In the genomic region with DNA sequence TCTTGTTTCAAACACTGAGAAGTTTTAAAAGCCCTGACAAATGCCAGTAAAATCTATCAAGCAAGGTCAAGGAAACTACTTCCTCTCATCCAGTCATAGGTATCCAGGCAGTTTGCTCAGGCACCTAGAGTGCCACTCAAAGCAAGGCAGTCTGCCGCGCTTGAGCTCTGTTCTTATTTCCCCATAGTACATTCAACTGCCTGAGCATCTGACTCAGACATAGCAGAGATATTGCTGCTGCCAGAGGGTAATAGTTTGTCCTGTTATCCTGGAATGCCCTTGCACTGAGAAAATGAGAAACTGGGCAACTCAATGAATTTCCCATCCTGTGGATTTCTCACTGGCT, we compare ENCODE assay signal across 10 cellular contexts. TPM values are rescaled to one million over a fixed set of nuclear protein-coding genes. Genes with fewer than 3 reads are reported as not detected.
A peak's percentile ranks its signal among the peaks of the same experiment; 100 is the strongest.
DNase-seq lines count a peak whose midpoint lies in the region; ATAC-seq, FAIRE-seq and TF ChIP-seq lines count a peak whose summit lies in the region.
"Had no signal": no experiment of that assay in that cellular context is flagged by ENCODE, and none has a peak within 500 bp of the region (broad histone marks: within the 10 kb centered on the region; RNA-seq: fewer than 3 reads in every experiment).

No MANE protein-coding gene starts in this region.

- H3K4me1 ChIP-seq in right atrium auricular region: peaks cover 0 to 7% of the 10 kb centered on the region in 2 donors

- H3K27ac ChIP-seq in right atrium auricular region: peak overlapping the region in 1 of 2 donors; percentile 44
- H3K27ac ChIP-seq: HL-60 had no signal

- TF ChIP-seq CTCF in right atrium auricular region (IDR thresholded peaks at IDR 0.05): no peak
- no peak for TF ChIP-seq CTCF in GM10248 (IDR thresholded peaks at IDR 0.05; ENCODE audit: control extremely low read depth, extremely low read depth, low read depth, missing control alignments)

- no peak overlapping the region for H3K4me3 ChIP-seq in right atrium auricular region

- CTCF ChIA-PET in activated CD4-positive, alpha-beta memory T cell treated with anti-CD3 and anti-CD28 coated beads, Interleukin-2, amount 10 ng/mL, durations not matched to agents 7 days and 5 days (lab: Charles Lee): interaction anchor here (1.3 to 2.6 kb wide), 3 partner anchors 16 to 105 kb away, joined by 4 to 18 read pairs (median 5); partner anchors contain the start of gene ATP8A1
- CTCF ChIA-PET in GM10248 (lab: Yijun Ruan, JAX): interaction anchor here (1.3 kb wide), 2 partner anchors 10 to 12 kb away, joined by 4 read pairs; no protein-coding TSS in a partner anchor

- ATAC-seq in activated T-cell treated with anti-CD3 and anti-CD28 coated beads, Interleukin-2, amount 50 U/mL, for 4 hours: peak; percentile 44 to 68
- ATAC-seq in HG02763 (IDR thresholded peaks at IDR 0.05; ENCODE audit: unreplicated experiment): no peak

- no peak for DNase-seq in activated T-cell treated with anti-CD3 and anti-CD28 coated beads, Interleukin-2, amount 50 U/mL, for 4 hours
- DNase-seq in activated T-cell treated with anti-CD3 and anti-CD28 coated beads for 4 hours: no peak
- DNase-seq in activated CD4-positive, alpha-beta memory T cell treated with anti-CD3 and anti-CD28 coated beads, Interleukin-2, amount 10 ng/mL, durations not matched to agents 7 days and 5 days: no peak
- peak; percentile 74 for DNase-seq in right atrium auricular region (ENCODE audit: low spot score)
- DNase-seq in stromal cell of bone marrow (ENCODE audit: low read depth): peak; percentile 9
- DNase-seq in frontal cortex (ENCODE audit: low spot score in 2 of 2): no peak
- DNase-seq in GM10248 (ENCODE audit: extremely low spot score): no peak
- DNase-seq: activated effector memory CD4-positive, alpha-beta T cell treated with Interleukin-2 at 50 U/mL for 16 hours had no signal

- POLR2A ChIA-PET in activated CD4-positive, alpha-beta memory T cell treated with anti-CD3 and anti-CD28 coated beads, Interleukin-2, amount 10 ng/mL, durations not matched to agents 7 days and 5 days (lab: Charles Lee): interaction anchor here (1.1 to 3.5 kb wide), 4 partner anchors 16 to 36 kb away, joined by 3 to 49 read pairs (median 4); partner anchors contain the start of gene ATP8A1
- POLR2A ChIA-PET in GM10248 (lab: Yijun Ruan, JAX): interaction anchor here (0.5 kb wide), 1 partner anchor 209 kb away, joined by 3 read pairs; no protein-coding TSS in a partner anchor

- FAIRE-seq in frontal cortex (lab: Jason Lieb, UNC): no peak

- H3K9me3 ChIP-seq in right atrium auricular region: no peaks in the 10 kb centered on the region

- H3K9me3 Mint-ChIP-seq in activated T-cell treated with anti-CD3 and anti-CD28 coated beads, Interleukin-2, amount 50 U/mL, for 4 hours: no peaks in the 10 kb centered on the region
- H3K9me3 Mint-ChIP-seq in activated CD4-positive, alpha-beta memory T cell treated with anti-CD3 and anti-CD28 coated beads, Interleukin-2, amount 10 ng/mL, durations not matched to agents 7 days and 5 days: no peaks in the 10 kb centered on the region

- H3K27ac Mint-ChIP-seq in activated CD4-positive, alpha-beta memory T cell treated with anti-CD3 and anti-CD28 coated beads, Interleukin-2, amount 10 ng/mL, durations not matched to agents 7 days and 5 days: peak overlapping the region; percentile 23

- no peaks in the 10 kb centered on the region for H3K36me3 ChIP-seq in right atrium auricular region

- no peaks in the 10 kb centered on the region for H3K27me3 ChIP-seq in right atrium auricular region

- H3K27me3 Mint-ChIP-seq in activated T-cell treated with anti-CD3 and anti-CD28 coated beads, Interleukin-2, amount 50 U/mL, for 4 hours (ENCODE audit: low read depth): no peaks in the 10 kb centered on the region
- H3K27me3 Mint-ChIP-seq in activated CD4-positive, alpha-beta memory T cell treated with anti-CD3 and anti-CD28 coated beads, Interleukin-2, amount 10 ng/mL, durations not matched to agents 7 days and 5 days: peaks cover 1% of the 10 kb centered on the region

- peaks cover 35% of the 10 kb centered on the region for H3K4me1 Mint-ChIP-seq in activated T-cell treated with anti-CD3 and anti-CD28 coated beads, Interleukin-2, amount 50 U/mL, for 4 hours (ENCODE audit: low read depth)
- peaks cover 35% of the 10 kb centered on the region for H3K4me1 Mint-ChIP-seq in activated CD4-positive, alpha-beta memory T cell treated with anti-CD3 and anti-CD28 coated beads, Interleukin-2, amount 10 ng/mL, durations not matched to agents 7 days and 5 days

- no peaks in the 10 kb centered on the region for H3K36me3 Mint-ChIP-seq in activated T-cell treated with anti-CD3 and anti-CD28 coated beads, Interleukin-2, amount 50 U/mL, for 4 hours (ENCODE audit: insufficient read depth)
- peaks cover 2% of the 10 kb centered on the region for H3K36me3 Mint-ChIP-seq in activated CD4-positive, alpha-beta memory T cell treated with anti-CD3 and anti-CD28 coated beads, Interleukin-2, amount 10 ng/mL, durations not matched to agents 7 days and 5 days (ENCODE audit: low read depth)

- H3K4me3 Mint-ChIP-seq in activated T-cell treated with anti-CD3 and anti-CD28 coated beads, Interleukin-2, amount 50 U/mL, for 4 hours: no peak overlapping the region
- H3K4me3 Mint-ChIP-seq in activated CD4-positive, alpha-beta memory T cell treated with anti-CD3 and anti-CD28 coated beads, Interleukin-2, amount 10 ng/mL, durations not matched to agents 7 days and 5 days: no peak overlapping the region

RNA-seq across cellular contexts. Expression of gene ATP8A1, which starts 16.2 kb away (rescaled TPM):
- 10 to 100 TPM in 2 of 3 donors, 1 to 10 TPM in 1; 8.1 to 14.8 (median 11.4) TPM for total RNA-seq in activated T-cell treated with anti-CD3 and anti-CD28 coated beads, Interleukin-2, amount 50 U/mL, for 4 hours
- total RNA-seq in activated CD4-positive, alpha-beta memory T cell treated with anti-CD3 and anti-CD28 coated beads, Interleukin-2, amount 10 ng/mL, durations not matched to agents 7 days and 5 days: 10 to 100 TPM; 18.7 to 19.8 TPM
- total RNA-seq in right atrium auricular region (10 to 100 TPM; 12.5 to 25.8 TPM), frontal cortex (171 TPM)

Comparison
In these comparisons a context has a peak if more than half of its experiments do, and no peak if none do; other contexts are left out.
1. DNase-seq: peak in right atrium auricular region (single experiment) and stromal cell of bone marrow (single experiment); none in activated T-cell treated with anti-CD3 and anti-CD28 coated beads, Interleukin-2, amount 50 U/mL, for 4 hours (single experiment), activated T-cell treated with anti-CD3 and anti-CD28 coated beads for 4 hours (single experiment), activated CD4-positive, alpha-beta memory T cell treated with anti-CD3 and anti-CD28 coated beads, Interleukin-2, amount 10 ng/mL, durations not matched to agents 7 days and 5 days (single experiment), frontal cortex (0 of 2) and GM10248 (single experiment).